Comparison of ENCODE assay signal across 29 cellular contexts in the genomic region with DNA sequence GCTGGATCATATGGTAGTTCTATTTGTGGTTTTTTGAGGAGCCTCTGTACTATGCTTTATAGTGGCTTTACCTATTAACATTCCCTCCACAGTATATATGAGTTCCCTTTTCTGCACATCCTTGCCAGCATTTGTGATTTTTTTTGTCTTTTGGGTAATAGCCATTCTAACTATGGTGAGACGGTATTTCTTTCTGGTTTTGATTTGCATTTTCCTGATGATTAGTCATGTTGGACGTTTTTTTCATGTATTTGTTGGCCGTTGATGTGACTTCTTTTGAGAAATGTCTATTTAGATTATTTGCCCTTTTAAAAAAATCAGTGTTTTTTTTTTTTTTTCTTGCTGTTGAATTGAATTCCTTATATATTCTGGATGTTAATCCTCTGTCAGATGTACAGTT. TPM values are rescaled to one million over a fixed set of nuclear protein-coding genes. Genes with fewer than 3 reads are reported as not detected.
DNase-seq lines count a peak whose midpoint lies in the region; ATAC-seq and TF ChIP-seq lines count a peak whose summit lies in the region.
"Had no signal": no experiment of that assay in that cellular context is flagged by ENCODE, and none has a peak within 500 bp of the region (broad histone marks: within the 10 kb centered on the region; RNA-seq: fewer than 3 reads in every experiment).

No MANE protein-coding gene starts in this region.

- H3K4me1 ChIP-seq in IMR-90 (ENCODE audit: control insufficient read depth, insufficient read depth, low read length) (no peaks in the 10 kb centered on the region; the same call in 1 of the 2 replicates), SK-N-SH (ENCODE audit: control insufficient read depth in 1 of 2, insufficient read depth in 2 of 2, low read depth in 1 of 2, low read length in 1 of 2) (no peaks in the 10 kb centered on the region)
- H3K4me1 ChIP-seq: right atrium auricular region had no signal

- in situ Hi-C loops in IMR-90 (cut with MboI; ENCODE audit: low sequenced_read_pairs), result no loop called here

- H4K20me1 ChIP-seq in IMR-90 (ENCODE audit: insufficient read depth, low read length), result peaks cover 73% of the 10 kb centered on the region
- H4K20me1 ChIP-seq in SK-N-SH (ENCODE audit: insufficient read depth), result peaks cover 72% of the 10 kb centered on the region

- no peak for TF ChIP-seq RAD21 in IMR-90 (IDR thresholded peaks at IDR 0.05; ENCODE audit: low read length)
- no peak for TF ChIP-seq RAD21 in SK-N-SH (IDR thresholded peaks at IDR 0.05; ENCODE audit: low read length)

- H2BK5ac ChIP-seq in IMR-90 (ENCODE audit: low read depth, low read length, poor library complexity, severe bottlenecking), result no peak overlapping the region

- H3K36me3 Mint-ChIP-seq in activated T-cell treated with anti-CD3 and anti-CD28 coated beads, Interleukin-2, amount 50 U/mL, for 72 hours (ENCODE audit: insufficient read depth in 2 of 2), result peaks cover 15 to 36% of the 10 kb centered on the region in 2 donors
- H3K36me3 Mint-ChIP-seq in central memory CD8-positive, alpha-beta T cell (ENCODE audit: insufficient read depth), result peaks cover 52% of the 10 kb centered on the region
- H3K36me3 Mint-ChIP-seq in stimulated activated effector memory CD8-positive, alpha-beta T cell treated with anti-CD3 and anti-CD28 coated beads, Interleukin-12 subunit alpha, Interleukin-12 subunit beta, amount 100 ng/mL, for 72 hours, result no peaks in the 10 kb centered on the region

- H2BK15ac ChIP-seq in IMR-90 (ENCODE audit: low read depth, low read length), result no peak overlapping the region

- intact Hi-C loops in IMR-90 (cut with micrococcal nuclease), result no loop called here

- dilution Hi-C loops in IMR-90 (cut with HindIII; ENCODE audit: low sequenced_read_pairs, unreplicated experiment), result no loop called here

- no peak for DNase-seq in activated T-cell treated with anti-CD3 and anti-CD28 coated beads, Interleukin-2, amount 50 U/mL, for 72 hours
- DNase-seq in activated T-cell treated with anti-CD3 and anti-CD28 coated beads, Interleukin-2, amount 50 U/mL, for 48 hours, result no peak
- DNase-seq in IMR-90 (peak; percentile 45), SK-N-SH (no peak), MG63 (no peak)
- DNase-seq in central memory CD8-positive, alpha-beta T cell (ENCODE audit: low spot score in 2 of 2), result no peak
- no peak for DNase-seq in stimulated activated effector memory CD8-positive, alpha-beta T cell treated with anti-CD3 and anti-CD28 coated beads, Interleukin-12 subunit alpha, Interleukin-12 subunit beta, amount 100 ng/mL, for 72 hours (ENCODE audit: low spot score in 2 of 2)
- DNase-seq: activated CD4-positive, alpha-beta memory T cell treated with anti-CD3 and anti-CD28 coated beads for 36 hours; activated CD4-positive, alpha-beta T cell treated with anti-CD3 and anti-CD28 coated beads for 1 hour; activated effector memory CD4-positive, alpha-beta T cell treated with anti-CD3 and anti-CD28 coated beads, Interleukin-2, amount 50 U/mL, for 16 hours; AML-193; brain microvascular endothelial cell; CD4-positive, alpha-beta memory T cell; HCEC 1CT; Kasumi-1; MV-4-11; NCI-H1436; NCI-H345; NCI-H69; small intestine; stimulated activated naive CD8-positive, alpha-beta T cell treated with anti-CD3 and anti-CD28 coated beads, Interleukin-15, Interleukin-2, amounts not matched to agents 100 U/mL and 50 U/mL, for 24 hours had no signal

- H3K4me1 Mint-ChIP-seq in activated T-cell treated with anti-CD3 and anti-CD28 coated beads, Interleukin-2, amount 50 U/mL, for 72 hours (ENCODE audit: low read depth), result peaks cover 20% of the 10 kb centered on the region
- peaks cover 25% of the 10 kb centered on the region for H3K4me1 Mint-ChIP-seq in central memory CD8-positive, alpha-beta T cell
- peaks cover 24% of the 10 kb centered on the region for H3K4me1 Mint-ChIP-seq in stimulated activated effector memory CD8-positive, alpha-beta T cell treated with anti-CD3 and anti-CD28 coated beads, Interleukin-12 subunit alpha, Interleukin-12 subunit beta, amount 100 ng/mL, for 72 hours
- H3K4me1 Mint-ChIP-seq: neural crest cell had no signal

- peaks cover 19% of the 10 kb centered on the region for H3K36me3 ChIP-seq in IMR-90 (ENCODE audit: control insufficient read depth, insufficient read depth, low read length)
- H3K36me3 ChIP-seq in SK-N-SH (replicated peaks in 1 of 2; ENCODE audit: control insufficient read depth in 1 of 2, insufficient read depth in 2 of 2, low read length in 1 of 2), result peaks cover 30 to 77% of the 10 kb centered on the region in 2 experiments
- H3K36me3 ChIP-seq in MG63, result peaks cover 54% of the 10 kb centered on the region

- no peak for TF ChIP-seq EP300 in SK-N-SH (IDR thresholded peaks at IDR 0.05; ENCODE audit: borderline replicate concordance in 1 of 2, low read depth in 1 of 2, low read length in 1 of 2)

- CTCF ChIA-PET in IMR-90 (lab: Yijun Ruan, JAX), result no interaction called here
- CTCF ChIA-PET in SK-N-SH (lab: Yijun Ruan, JAX), result no interaction called here

- H3K27ac Mint-ChIP-seq in activated T-cell treated with anti-CD3 and anti-CD28 coated beads, Interleukin-2, amount 50 U/mL, for 72 hours, result peak overlapping the region; percentile 6
- peak overlapping the region; percentile 47 for H3K27ac Mint-ChIP-seq in central memory CD8-positive, alpha-beta T cell (ENCODE audit: low read depth)
- peak overlapping the region; percentile 3 for H3K27ac Mint-ChIP-seq in stimulated activated effector memory CD8-positive, alpha-beta T cell treated with anti-CD3 and anti-CD28 coated beads, Interleukin-12 subunit alpha, Interleukin-12 subunit beta, amount 100 ng/mL, for 72 hours
- H3K27ac Mint-ChIP-seq: activated CD4-positive, alpha-beta memory T cell treated with anti-CD3 and anti-CD28 coated beads for 36 hours had no signal

- no peak overlapping the region for H3K18ac ChIP-seq in IMR-90 (ENCODE audit: low read depth, low read length)

- H4K5ac ChIP-seq in IMR-90 (ENCODE audit: low read depth, low read length), result no peak overlapping the region

- peaks cover 100% of the 10 kb centered on the region for H3K79me2 ChIP-seq in SK-N-SH (ENCODE audit: insufficient read depth)

- no peak overlapping the region for H2BK120ac ChIP-seq in IMR-90 (ENCODE audit: low read depth, low read length)

- H2BK20ac ChIP-seq in IMR-90 (ENCODE audit: low read depth, low read length), result no peak overlapping the region

- no peak overlapping the region for H3K14ac ChIP-seq in IMR-90 (replicated peaks; ENCODE audit: low read depth, low read length)

- H3K79me1 ChIP-seq in IMR-90 (ENCODE audit: low read depth in 1 of 2, low read length in 2 of 2), result peaks cover 13 to 42% of the 10 kb centered on the region in 2 experiments; a peak in 3 of 4 replicates

- H3K9ac ChIP-seq in IMR-90 (ENCODE audit: low read depth, low read length) (no peak overlapping the region), SK-N-SH (no peak overlapping the region)

- H3F3A ChIP-seq in SK-N-SH (replicated peaks; ENCODE audit: insufficient read depth), result peaks cover 11% of the 10 kb centered on the region

- WGBS in IMR-90 (ENCODE audit: extremely low coverage in 2 of 2, insufficient read length in 1 of 2), 2 experiments, result no CpG with 5 or more reads among the region's 3 CpGs
- WGBS in SK-N-SH (ENCODE audit: low lambda C conversion rate), result 80% methylated on average over 3 of the region's 3 CpGs

- H2AFZ ChIP-seq in IMR-90 (replicated peaks; ENCODE audit: low read length, poor library complexity) (no peak overlapping the region), SK-N-SH (ENCODE audit: low read depth) (no peak overlapping the region)

- H4K91ac ChIP-seq in IMR-90 (ENCODE audit: insufficient read depth, low read depth, low read length), result no peak overlapping the region

- H2AK9ac ChIP-seq in IMR-90 (replicated peaks; ENCODE audit: low read depth, low read length, poor library complexity), result no peak overlapping the region

- no peak overlapping the region for H2AK5ac ChIP-seq in IMR-90 (ENCODE audit: low read depth, low read length)

- POLR2A ChIA-PET in IMR-90 (lab: Charles Lee; ENCODE audit: unreplicated experiment), result no interaction called here
- POLR2A ChIA-PET in SK-N-SH (lab: Yijun Ruan, JAX), result no interaction called here

- BruUV-seq in IMR-90 (replicated peaks; lab: Mats Ljungman, UMichigan), result no TSS peak

- H3K4me2 ChIP-seq in IMR-90 (ENCODE audit: low read depth, low read length) (no peak overlapping the region), SK-N-SH (no peak overlapping the region)

- H3K27me3 ChIP-seq in IMR-90 (ENCODE audit: control insufficient read depth, insufficient read depth, low read length), result no peaks in the 10 kb centered on the region
- no peaks in the 10 kb centered on the region for H3K27me3 ChIP-seq in SK-N-SH (ENCODE audit: insufficient read depth)
- no peaks in the 10 kb centered on the region for H3K27me3 ChIP-seq in MG63
- H3K27me3 ChIP-seq: brain microvascular endothelial cell, right atrium auricular region had no signal

- no peak overlapping the region for H4K8ac ChIP-seq in IMR-90 (ENCODE audit: low read depth in 2 of 2, low read length in 2 of 2)

- TF ChIP-seq CTCF in IMR-90 (conservative IDR thresholded peaks at IDR 0.05; ENCODE audit: low read depth, low read length), result no peak
- no peak for TF ChIP-seq CTCF in SK-N-SH (IDR thresholded peaks at IDR 0.05)

- H3K4me3 ChIP-seq in IMR-90 (ENCODE audit: insufficient read depth, low read depth, low read length) (no peak overlapping the region), SK-N-SH (ENCODE audit: low read depth in 2 of 2, low read length in 1 of 2) (no peak overlapping the region), MG63 (no peak overlapping the region)
- H3K4me3 ChIP-seq: right atrium auricular region, thoracic aorta had no signal

- H3K9me2 ChIP-seq in SK-N-SH, result no peaks in the 10 kb centered on the region

- H3K27ac ChIP-seq in IMR-90 (ENCODE audit: insufficient read depth, low read length) (no peak overlapping the region), SK-N-SH (ENCODE audit: low read depth in 2 of 2, low read length in 1 of 2) (no peak overlapping the region)
- H3K27ac ChIP-seq: brain microvascular endothelial cell, right atrium auricular region, thoracic aorta had no signal

- H3K56ac ChIP-seq in IMR-90 (ENCODE audit: extremely low read depth, insufficient read depth, low read length), result no peak overlapping the region

- no peaks in the 10 kb centered on the region for H3K9me3 Mint-ChIP-seq in activated T-cell treated with anti-CD3 and anti-CD28 coated beads, Interleukin-2, amount 50 U/mL, for 72 hours
- H3K9me3 Mint-ChIP-seq in central memory CD8-positive, alpha-beta T cell, result no peaks in the 10 kb centered on the region
- H3K9me3 Mint-ChIP-seq in stimulated activated effector memory CD8-positive, alpha-beta T cell treated with anti-CD3 and anti-CD28 coated beads, Interleukin-12 subunit alpha, Interleukin-12 subunit beta, amount 100 ng/mL, for 72 hours, result no peaks in the 10 kb centered on the region
- H3K9me3 Mint-ChIP-seq: activated CD4-positive, alpha-beta memory T cell treated with anti-CD3 and anti-CD28 coated beads for 36 hours; CD4-positive, alpha-beta memory T cell; neural crest cell had no signal

- no peaks in the 10 kb centered on the region for H3K27me3 Mint-ChIP-seq in activated T-cell treated with anti-CD3 and anti-CD28 coated beads, Interleukin-2, amount 50 U/mL, for 72 hours (ENCODE audit: low read depth)
- H3K27me3 Mint-ChIP-seq in central memory CD8-positive, alpha-beta T cell, result no peaks in the 10 kb centered on the region
- H3K27me3 Mint-ChIP-seq: activated CD4-positive, alpha-beta memory T cell treated with anti-CD3 and anti-CD28 coated beads for 36 hours; CD4-positive, alpha-beta memory T cell had no signal

- H3K4ac ChIP-seq in IMR-90 (ENCODE audit: low read depth, low read length), result no peak overlapping the region

- peak overlapping the region in 1 of 2 donors; percentile 22 for H3K4me3 Mint-ChIP-seq in activated T-cell treated with anti-CD3 and anti-CD28 coated beads, Interleukin-2, amount 50 U/mL, for 72 hours
- H3K4me3 Mint-ChIP-seq in central memory CD8-positive, alpha-beta T cell, result no peak overlapping the region
- H3K4me3 Mint-ChIP-seq in stimulated activated effector memory CD8-positive, alpha-beta T cell treated with anti-CD3 and anti-CD28 coated beads, Interleukin-12 subunit alpha, Interleukin-12 subunit beta, amount 100 ng/mL, for 72 hours, result no peak overlapping the region
- H3K4me3 Mint-ChIP-seq: activated CD4-positive, alpha-beta memory T cell treated with anti-CD3 and anti-CD28 coated beads for 36 hours; neural crest cell had no signal

- no peak for TF ChIP-seq POLR2A in IMR-90 (IDR thresholded peaks at IDR 0.05; ENCODE audit: low read depth, low read length)

- 0 out of 2 replicates have a peak, but pooled peaks cover 3% of the 10 kb centered on the region for H3K9me1 ChIP-seq in IMR-90 (ENCODE audit: insufficient read depth, low read length)

- H3K9me3 ChIP-seq in IMR-90 (ENCODE audit: control insufficient read depth, insufficient read depth, low read length) (no peaks in the 10 kb centered on the region), SK-N-SH (no peaks in the 10 kb centered on the region), MG63 (no peaks in the 10 kb centered on the region)
- H3K9me3 ChIP-seq: right atrium auricular region, thoracic aorta had no signal

- H3K23ac ChIP-seq in IMR-90 (ENCODE audit: low read depth, low read length), result no peak overlapping the region

- ATAC-seq in activated T-cell treated with anti-CD3 and anti-CD28 coated beads, Interleukin-2, amount 50 U/mL, for 72 hours (replicated peaks in 1 of 2), result no peak
- ATAC-seq in IMR-90 (ENCODE audit: low read depth) (no peak; the same call in 1 of the 2 replicates), esophagus mucosa (no peak)
- no peak for ATAC-seq in central memory CD8-positive, alpha-beta T cell (replicated peaks; ENCODE audit: extremely low read depth, poor library complexity, severe bottlenecking)
- ATAC-seq in stimulated activated effector memory CD8-positive, alpha-beta T cell treated with anti-CD3 and anti-CD28 coated beads, Interleukin-12 subunit alpha, Interleukin-12 subunit beta, amount 100 ng/mL, for 72 hours, result no peak
- ATAC-seq: HepG2; left lobe of liver; Right ventricle myocardium inferior; SK-N-SH treated with all-trans-retinoic acid at 6 μM for 48 hours; stimulated activated naive CD8-positive, alpha-beta T cell treated with anti-CD3 and anti-CD28 coated beads, Interleukin-15, Interleukin-2, amounts not matched to agents 100 U/mL and 50 U/mL, for 24 hours had no signal

RNA-seq across cellular contexts. Expression of gene ACTR3, which starts 31.1 kb away (rescaled TPM):
- 100 to 1,000 TPM; 490 to 497 TPM for total RNA-seq in activated T-cell treated with anti-CD3 and anti-CD28 coated beads, Interleukin-2, amount 50 U/mL, for 72 hours
- total RNA-seq in IMR-90 (2012; rRNA removed) (307 and 645 TPM in 2 replicates), esophagus mucosa (295 TPM)
- polyA plus RNA-seq in IMR-90 (2012; rRNA removed) (201 and 246 TPM in 2 replicates), SK-N-SH (2012; rRNA removed) (90.8 and 111 TPM in 2 replicates)
- polyA plus RNA-seq in IMR-90 (2012; cell fraction: cytosol; rRNA removed), result 28.9 and 70.5 TPM in 2 replicates
- polyA plus RNA-seq in IMR-90 (2012; cell fraction: nucleus; rRNA removed; ENCODE audit: low replicate concordance), result 8.1 and 74.7 TPM in 2 replicates
- polyA plus RNA-seq in SK-N-SH (2012; cell fraction: cytosol; rRNA removed), result 130 and 172 TPM in 2 replicates
- 35.2 and 85.3 TPM in 2 replicates for polyA plus RNA-seq in SK-N-SH (2012; cell fraction: nucleus; rRNA removed)
- total RNA-seq in MG63 (2014; rRNA removed; shearing (Covaris generic); ENCODE audit: low replicate concordance), result 378 and 428 TPM in 2 replicates
